ENCODE assay signal across 30 cellular contexts in the genomic region with DNA sequence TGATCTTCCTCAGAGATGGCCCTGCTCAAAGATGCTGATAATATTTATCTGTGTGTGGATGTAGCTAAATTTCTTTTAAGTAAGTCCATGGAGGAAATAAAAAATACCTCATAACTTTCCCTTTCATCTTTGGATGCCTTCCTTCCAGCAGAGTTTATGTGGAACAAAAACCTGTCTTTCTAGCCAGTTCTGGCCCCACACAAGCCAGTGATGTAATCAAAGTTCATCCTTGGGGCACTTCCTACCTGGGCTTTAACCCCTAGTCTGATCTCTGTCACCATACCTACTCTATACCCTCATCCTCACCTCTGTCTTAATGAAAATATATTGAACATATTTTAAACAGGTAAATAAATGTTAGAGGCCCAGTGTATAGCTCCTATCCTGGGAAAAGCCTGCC. TPM values are rescaled to one million over a fixed set of nuclear protein-coding genes. Genes with fewer than 3 reads are reported as not detected.
"Had no signal": no experiment of that assay in that cellular context is flagged by ENCODE, and none has a peak within 500 bp of the region (broad histone marks: within the 10 kb centered on the region; RNA-seq: fewer than 3 reads in every experiment).

No MANE protein-coding gene starts in this region.

- H3K9me3 ChIP-seq: adrenal gland, breast epithelium, MG63 had no signal

- DNase-seq: activated B cell treated with CpG ODN at 0.5 μM for 24 hours; activated CD4-positive, alpha-beta memory T cell treated with anti-CD3 and anti-CD28 coated beads for 36 hours; activated CD4-positive, alpha-beta T cell treated with anti-CD3 and anti-CD28 coated beads for 1 hour; activated CD4-positive, alpha-beta T cell treated with anti-CD3 and anti-CD28 coated beads, Interleukin-2, amount 10 ng/mL, durations not matched to agents 24 days and 14 days; activated CD8-positive, alpha-beta memory T cell treated with anti-CD3 and anti-CD28 coated beads for 24 hours; activated effector memory CD4-positive, alpha-beta T cell treated with anti-CD3 and anti-CD28 coated beads, Interleukin-2, amount 50 U/mL, for 16 hours; activated naive CD4-positive, alpha-beta T cell treated with Interleukin-2 at 50 U/mL for 16 hours; activated T-cell treated with anti-CD3 and anti-CD28 coated beads, Interleukin-2, amount 50 U/mL, for 4 hours; adrenal gland; anterior cingulate cortex; caudate nucleus; MG63; MV-4-11; NCI-H1092 treated with DMSO at 0.1 percent for 48 hours; NCI-H1417 treated with DMSO at 0.1 percent for 48 hours; NCI-H1694; NCI-H2029; NCI-H2107; NCI-H2171 treated with DMSO at 0.1 percent for 48 hours; NCI-H526 treated with DMSO at 0.1 percent for 48 hours; NK-92 treated with Interleukin-12 subunit alpha and Interleukin-12 subunit beta, amount 100 ng/mL, for 24 hours; OCI-M1; SHP77; T-helper 2 cell; T1000 had no signal

- ATAC-seq: activated T-cell treated with anti-CD3 and anti-CD28 coated beads, Interleukin-2, amount 50 U/mL, for 4 hours had no signal

- FAIRE-seq: RCC 7860, TTC549 had no signal

- H3K27ac ChIP-seq: adrenal gland, breast epithelium had no signal

- H3K4me1 ChIP-seq: adrenal gland, breast epithelium had no signal

- H3K4me1 Mint-ChIP-seq: activated B cell treated with CpG ODN at 0.5 μM for 24 hours had no signal

- H3K4me3 ChIP-seq: adrenal gland, breast epithelium, MG63 had no signal

- H3K27ac Mint-ChIP-seq: activated B cell treated with CpG ODN at 0.5 μM for 24 hours; activated CD4-positive, alpha-beta memory T cell treated with anti-CD3 and anti-CD28 coated beads for 36 hours; activated CD4-positive, alpha-beta T cell treated with anti-CD3 and anti-CD28 coated beads, Interleukin-2, amount 10 ng/mL, durations not matched to agents 24 days and 14 days; activated naive CD8-positive, alpha-beta T cell had no signal

- H3K36me3 Mint-ChIP-seq: activated CD4-positive, alpha-beta memory T cell treated with anti-CD3 and anti-CD28 coated beads for 36 hours; activated naive CD8-positive, alpha-beta T cell had no signal

- H3K27me3 ChIP-seq: adrenal gland, breast epithelium, MG63 had no signal

- H3K4me3 Mint-ChIP-seq: activated B cell treated with CpG ODN at 0.5 μM for 24 hours; activated CD4-positive, alpha-beta memory T cell treated with anti-CD3 and anti-CD28 coated beads for 36 hours; activated CD4-positive, alpha-beta T cell treated with anti-CD3 and anti-CD28 coated beads, Interleukin-2, amount 10 ng/mL, durations not matched to agents 24 days and 14 days; activated naive CD8-positive, alpha-beta T cell; activated T-cell treated with anti-CD3 and anti-CD28 coated beads, Interleukin-2, amount 50 U/mL, for 4 hours had no signal

- H3K36me3 ChIP-seq: adrenal gland, breast epithelium, MG63 had no signal

- H3K9me3 Mint-ChIP-seq: activated B cell treated with CpG ODN at 0.5 μM for 24 hours; activated CD4-positive, alpha-beta memory T cell treated with anti-CD3 and anti-CD28 coated beads for 36 hours; activated T-cell treated with anti-CD3 and anti-CD28 coated beads, Interleukin-2, amount 50 U/mL, for 4 hours had no signal

- H3K27me3 Mint-ChIP-seq: activated CD4-positive, alpha-beta memory T cell treated with anti-CD3 and anti-CD28 coated beads for 36 hours; activated CD4-positive, alpha-beta T cell treated with anti-CD3 and anti-CD28 coated beads, Interleukin-2, amount 10 ng/mL, durations not matched to agents 24 days and 14 days; activated naive CD8-positive, alpha-beta T cell had no signal

RNA-seq across cellular contexts. Expression of a gene that starts 39.8 kb away (rescaled TPM):
- total RNA-seq: SK-MEL-5 had no signal
